Comparison of ENCODE assay signal across 8 cellular contexts in the genomic region with DNA sequence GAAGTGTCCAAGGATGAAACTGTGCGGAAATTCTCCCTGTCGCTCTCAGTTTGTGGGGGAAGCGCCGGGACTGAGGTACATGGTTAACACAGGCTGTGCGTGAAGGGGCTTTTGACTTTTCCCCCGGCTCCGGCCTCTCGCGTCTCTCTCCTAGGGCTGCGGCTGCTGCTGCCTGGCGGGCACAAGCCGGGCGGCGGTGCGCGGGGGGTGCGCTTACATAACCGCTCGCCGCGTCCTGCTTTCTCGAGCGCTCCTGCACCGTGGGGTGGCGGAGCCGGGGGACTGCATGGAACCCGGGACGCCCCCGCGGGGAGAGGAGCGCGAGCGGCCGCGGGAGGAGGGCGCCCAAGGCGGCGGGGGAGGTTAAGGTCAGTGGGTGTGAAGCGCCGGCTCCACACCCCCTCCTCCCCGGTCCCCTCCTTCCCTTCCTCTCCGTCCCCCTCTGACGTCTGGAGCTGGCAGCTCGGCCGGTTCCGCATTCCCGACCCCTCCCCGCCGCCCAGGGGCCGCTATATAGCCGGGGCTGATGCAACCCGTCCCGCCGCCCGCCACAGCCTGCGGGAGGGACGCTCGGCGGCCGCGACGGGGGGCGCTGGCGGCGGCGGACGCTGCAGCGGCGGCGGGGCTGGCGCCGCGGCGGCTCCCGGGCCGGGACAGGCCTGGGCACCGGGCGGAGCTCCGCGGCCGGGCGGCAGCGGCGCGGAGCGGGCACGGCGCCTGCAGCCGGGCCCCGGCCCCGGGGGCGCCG.
DNase-seq lines count a peak whose midpoint lies in the region; ATAC-seq and TF ChIP-seq lines count a peak whose summit lies in the region.

A gene with protein sequence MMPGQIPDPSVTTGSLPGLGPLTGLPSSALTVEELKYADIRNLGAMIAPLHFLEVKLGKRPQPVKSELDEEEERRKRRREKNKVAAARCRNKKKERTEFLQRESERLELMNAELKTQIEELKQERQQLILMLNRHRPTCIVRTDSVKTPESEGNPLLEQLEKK (plus strand): TSS at position 541 of the 748 bp plus-strand sequence. CDS start 9,899 bp downstream, outside the sequence.

- TF ChIP-seq CTCF in GM12874 (IDR thresholded peaks at IDR 0.05; ENCODE audit: insufficient read depth, low read depth, low read length): 0 out of 2 replicates have a peak, but pooled peaks have one; percentile 16

- peak within 1 kb of the TSS; percentile 91 for H3K4me3 Mint-ChIP-seq in memory B cell

- peak within 1 kb of the TSS; percentile 89 for H3K9ac ChIP-seq in endocrine pancreas (ENCODE audit: control insufficient read depth, insufficient read depth, low read length)

- peaks cover 7% of the 10 kb centered on the region for H3K36me3 Mint-ChIP-seq in memory B cell

- H3K4me1 ChIP-seq in endocrine pancreas (ENCODE audit: control insufficient read depth, insufficient read depth, low read length): no peaks in the 10 kb centered on the region

- H3K36me3 ChIP-seq in endocrine pancreas (ENCODE audit: control insufficient read depth, insufficient read depth, low read length): no peaks in the 10 kb centered on the region

- DNase-seq in NCI-H226: peak; percentile 66
- peak; percentile 52 for DNase-seq in activated CD8-positive, alpha-beta memory T cell treated with anti-CD3 and anti-CD28 coated beads, Interleukin-2, amount 50 U/mL, for 4 hours
- DNase-seq in memory B cell (ENCODE audit: low spot score in 2 of 2): peak; percentile 46 to 60
- peak; percentile 10 to 20 (median 15) for DNase-seq in stimulated activated CD4-positive, alpha-beta T cell treated with anti-CD3 and anti-CD28 coated beads, TNF-alpha, amount 100 ng/mL, for 4 hours (ENCODE audit: low read depth in 3 of 3)
- DNase-seq in NCI-H1436 treated with DMSO at 0.1 percent for 48 hours (lab: John Stamatoyannopoulos, UW): no peak

- peak; percentile 50 for ATAC-seq in HG02642 (IDR thresholded peaks at IDR 0.05; ENCODE audit: poor library complexity, unreplicated experiment)
- ATAC-seq in memory B cell (ENCODE audit: low read depth): peak; percentile 64

- H3K27me3 ChIP-seq in endocrine pancreas (ENCODE audit: control insufficient read depth, insufficient read depth, low read length): no peaks in the 10 kb centered on the region

- no peaks in the 10 kb centered on the region for H3K9me3 ChIP-seq in endocrine pancreas (ENCODE audit: control insufficient read depth, low read length)

- peak within 1 kb of the TSS; percentile 97 for H3K27ac Mint-ChIP-seq in memory B cell

- H3K4me3 ChIP-seq in endocrine pancreas (ENCODE audit: control insufficient read depth, insufficient read depth, low read length): no peak within 1 kb of the TSS

- H3K9me3 Mint-ChIP-seq in memory B cell: no peaks in the 10 kb centered on the region

- peaks cover 31% of the 10 kb centered on the region for H3K4me1 Mint-ChIP-seq in memory B cell

- H3K27me3 Mint-ChIP-seq in memory B cell: no peaks in the 10 kb centered on the region
